In genomic region chr22:22091400-22091878, GRCh38 we compare ENCODE assay signal across 32 cellular contexts.
"Had no signal": no experiment of that assay in that cellular context is flagged by ENCODE, and none has a peak within 500 bp of the region (broad histone marks: within the 10 kb centered on the region; RNA-seq: fewer than 3 reads in every experiment).

No MANE protein-coding gene starts in this region.

- H2AFZ ChIP-seq: PC-9 had no signal

- H3K4me3 ChIP-seq: MG63, PC-9, SJCRH30, SK-N-MC had no signal

- H3K4me1 ChIP-seq: SJCRH30 had no signal

- H3K27ac ChIP-seq: PC-9, RWPE1, SJCRH30, SK-N-MC had no signal

- DNase-seq: Kasumi-1, MG63, NCI-H1048, NCI-H1092 treated with DMSO at 0.1 percent for 48 hours, NCI-H1105 treated with DMSO at 0.1 percent for 48 hours, NCI-H1417, NCI-H1436, NCI-H146, NCI-H1694, NCI-H187, NCI-H1930, NCI-H2029 treated with DMSO at 0.1 percent for 48 hours, NCI-H2081 treated with DMSO at 0.1 percent for 48 hours, NCI-H2107, NCI-H2171, NCI-H226, NCI-H446 treated with DMSO at 0.1 percent for 48 hours, NCI-H510A, NCI-H524, NCI-H526, NCI-H69, NCI-H748 treated with DMSO at 0.1 percent for 48 hours, NCI-H82, PC-9, SHP77, SIG-M5, SJCRH30 had no signal

- H3K9me3 ChIP-seq: MG63, SJCRH30 had no signal

- ATAC-seq: Panc1, Right ventricle myocardium inferior, SK-N-SH treated with all-trans-retinoic acid at 6 μM for 48 hours had no signal

- H3K27me3 ChIP-seq: MG63 had no signal

- H3K36me3 ChIP-seq: MG63, SJCRH30 had no signal

- H3K4me2 ChIP-seq: PC-9 had no signal
